In the genomic region with DNA sequence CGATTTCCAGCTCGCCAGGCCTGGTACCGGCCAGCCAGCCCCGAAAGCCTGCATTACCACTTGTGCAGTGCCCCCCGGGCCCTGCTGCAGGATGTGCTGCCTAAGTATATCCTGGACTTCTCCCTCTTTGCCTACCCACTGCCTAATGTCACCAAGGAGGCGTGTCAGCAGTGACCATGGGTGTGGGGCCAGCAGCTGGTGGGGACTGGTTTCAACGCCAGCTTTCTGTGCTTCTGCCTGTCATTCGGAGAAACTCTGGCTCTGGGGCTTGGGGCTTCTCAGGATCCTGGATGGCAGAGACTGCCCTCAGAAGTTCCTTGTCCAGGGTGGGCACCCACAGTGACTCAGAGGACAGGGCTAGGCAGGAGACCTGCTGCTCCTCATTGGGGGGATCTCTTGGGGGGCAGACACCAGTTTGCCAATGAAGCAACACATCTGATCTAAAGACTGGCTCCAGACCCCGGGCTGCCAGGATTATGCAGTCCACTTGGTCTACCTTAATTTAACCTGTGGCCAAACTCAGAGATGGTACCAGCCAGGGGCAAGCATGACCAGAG, we compare ENCODE assay signal across 1 cellular context.
TF ChIP-seq lines count a peak whose summit lies in the region.

No MANE protein-coding gene starts in this region.

TF ChIP-seq in K562, 482 proteins besides CTCF, POLR2A, EP300 and RAD21 (continued from another document):
- TF ChIP-seq, protein P1, sequence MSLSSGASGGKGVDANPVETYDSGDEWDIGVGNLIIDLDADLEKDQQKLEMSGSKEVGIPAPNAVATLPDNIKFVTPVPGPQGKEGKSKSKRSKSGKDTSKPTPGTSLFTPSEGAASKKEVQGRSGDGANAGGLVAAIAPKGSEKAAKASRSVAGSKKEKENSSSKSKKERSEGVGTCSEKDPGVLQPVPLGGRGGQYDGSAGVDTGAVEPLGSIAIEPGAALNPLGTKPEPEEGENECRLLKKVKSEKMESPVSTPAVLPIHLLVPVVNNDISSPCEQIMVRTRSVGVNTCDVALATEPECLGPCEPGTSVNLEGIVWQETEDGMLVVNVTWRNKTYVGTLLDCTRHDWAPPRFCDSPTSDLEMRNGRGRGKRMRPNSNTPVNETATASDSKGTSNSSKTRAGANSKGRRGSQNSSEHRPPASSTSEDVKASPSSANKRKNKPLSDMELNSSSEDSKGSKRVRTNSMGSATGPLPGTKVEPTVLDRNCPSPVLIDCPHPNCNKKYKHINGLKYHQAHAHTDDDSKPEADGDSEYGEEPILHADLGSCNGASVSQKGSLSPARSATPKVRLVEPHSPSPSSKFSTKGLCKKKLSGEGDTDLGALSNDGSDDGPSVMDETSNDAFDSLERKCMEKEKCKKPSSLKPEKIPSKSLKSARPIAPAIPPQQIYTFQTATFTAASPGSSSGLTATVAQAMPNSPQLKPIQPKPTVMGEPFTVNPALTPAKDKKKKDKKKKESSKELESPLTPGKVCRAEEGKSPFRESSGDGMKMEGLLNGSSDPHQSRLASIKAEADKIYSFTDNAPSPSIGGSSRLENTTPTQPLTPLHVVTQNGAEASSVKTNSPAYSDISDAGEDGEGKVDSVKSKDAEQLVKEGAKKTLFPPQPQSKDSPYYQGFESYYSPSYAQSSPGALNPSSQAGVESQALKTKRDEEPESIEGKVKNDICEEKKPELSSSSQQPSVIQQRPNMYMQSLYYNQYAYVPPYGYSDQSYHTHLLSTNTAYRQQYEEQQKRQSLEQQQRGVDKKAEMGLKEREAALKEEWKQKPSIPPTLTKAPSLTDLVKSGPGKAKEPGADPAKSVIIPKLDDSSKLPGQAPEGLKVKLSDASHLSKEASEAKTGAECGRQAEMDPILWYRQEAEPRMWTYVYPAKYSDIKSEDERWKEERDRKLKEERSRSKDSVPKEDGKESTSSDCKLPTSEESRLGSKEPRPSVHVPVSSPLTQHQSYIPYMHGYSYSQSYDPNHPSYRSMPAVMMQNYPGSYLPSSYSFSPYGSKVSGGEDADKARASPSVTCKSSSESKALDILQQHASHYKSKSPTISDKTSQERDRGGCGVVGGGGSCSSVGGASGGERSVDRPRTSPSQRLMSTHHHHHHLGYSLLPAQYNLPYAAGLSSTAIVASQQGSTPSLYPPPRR (CRISPR knock-in tag; IDR thresholded peaks at IDR 0.05; ENCODE audit: borderline replicate concordance), result 0 out of 2 replicates have a peak, but pooled peaks have one; percentile 35
